ENCODE assay signal across 9 cellular contexts in genomic region chr11:27363576-27364115, GRCh38. TPM values are rescaled to one million over a fixed set of nuclear protein-coding genes. Genes with fewer than 3 reads are reported as not detected.
DNase-seq lines count a peak whose midpoint lies in the region; FAIRE-seq and TF ChIP-seq lines count a peak whose summit lies in the region.
"Had no signal": no experiment of that assay in that cellular context is flagged by ENCODE, and none has a peak within 500 bp of the region (broad histone marks: within the 10 kb centered on the region; RNA-seq: fewer than 3 reads in every experiment).

No MANE protein-coding gene starts in this region.

- FAIRE-seq in GM12891 (lab: Jason Lieb, UNC) (peak; percentile 45), HTR-8/SVneo (lab: Jason Lieb, UNC) (no peak), frontal cortex (lab: Jason Lieb, UNC) (no peak)
- FAIRE-seq: endometrium had no signal

- H3K27me3 ChIP-seq in esophagus squamous epithelium = no peaks in the 10 kb centered on the region

- no peak for TF ChIP-seq CTCF in RWPE1 (conservative IDR thresholded peaks at IDR 0.05; ENCODE audit: low read depth)
- TF ChIP-seq CTCF in esophagus squamous epithelium (IDR thresholded peaks at IDR 0.05) = no peak
- TF ChIP-seq CTCF in retinal pigment epithelial cell (conservative IDR thresholded peaks at IDR 0.05; ENCODE audit: low read depth, low read length) = no peak

- peak overlapping the region; percentile 73 to 89 (median 76) for H3K4me3 ChIP-seq in esophagus squamous epithelium
- peak overlapping the region; percentile 84 for H3K4me3 ChIP-seq in retinal pigment epithelial cell (ENCODE audit: low read length)

- TF ChIP-seq POLR2A in GM12891 (IDR thresholded peaks at IDR 0.05; ENCODE audit: low read depth, low read length) = no peak
- no peak for TF ChIP-seq POLR2A in esophagus squamous epithelium (IDR thresholded peaks at IDR 0.05)

- H3K27ac ChIP-seq in RWPE1 (peak overlapping the region; percentile 75), esophagus squamous epithelium (peak overlapping the region in 3 of 4 donors; percentile 65 to 66 (median 66))

- peaks cover 0 to 16% (median 0%) of the 10 kb centered on the region in 3 donors for H3K36me3 ChIP-seq in esophagus squamous epithelium

- 30 to 33% methylated on average over 13 of the region's 13 CpGs for WGBS in esophagus squamous epithelium, 2 donors

- DNase-seq in GM12891 (ENCODE audit: insufficient read length, low spot score) = no peak
- no peak for DNase-seq in RWPE1 (ENCODE audit: low spot score)
- DNase-seq in esophagus squamous epithelium (lab: John Stamatoyannopoulos, UW) = no peak
- DNase-seq in retinal pigment epithelial cell (ENCODE audit: low read depth) = no peak
- DNase-seq in HTR-8/SVneo (ENCODE audit: insufficient read length, low spot score) = no peak
- DNase-seq in frontal cortex (ENCODE audit: low spot score in 2 of 2) = no peak
- no peak for DNase-seq in SW 1271 (lab: John Stamatoyannopoulos, UW)
- no peak for DNase-seq in NCI-H1417 treated with DMSO at 0.1 percent for 48 hours (lab: John Stamatoyannopoulos, UW)

- H3K9me3 ChIP-seq in esophagus squamous epithelium = no peaks in the 10 kb centered on the region

- peaks cover 13 to 46% (median 14%) of the 10 kb centered on the region in 3 donors for H3K4me1 ChIP-seq in esophagus squamous epithelium

- POLR2A ChIA-PET in RWPE1 (lab: Yijun Ruan, JAX; ENCODE audit: low non-redundant PET) = no interaction called here

- CTCF ChIA-PET in RWPE1 (lab: Yijun Ruan, JAX) = interaction anchor here (0.8 kb wide), 1 partner anchor 117 kb away, joined by 4 read pairs; no protein-coding TSS in a partner anchor

- intact Hi-C loops in esophagus squamous epithelium (cut with DNase I) = no loop called here

TF ChIP-seq in GM12891, 5 proteins besides CTCF, POLR2A, EP300 and RAD21:
- TF ChIP-seq POU2F2 (IDR thresholded peaks at IDR 0.05; ENCODE audit: low read depth, low read length) = no peak
- no peak for TF ChIP-seq TAF1 (IDR thresholded peaks at IDR 0.05; ENCODE audit: low read depth, low read length)
- no peak for TF ChIP-seq SPI1 (IDR thresholded peaks at IDR 0.05; ENCODE audit: low read depth, low read length)
- TF ChIP-seq PAX5 (IDR thresholded peaks at IDR 0.05; ENCODE audit: insufficient read depth, low read length, severe bottlenecking) = no peak
- TF ChIP-seq POLR2AphosphoS5 (IDR thresholded peaks at IDR 0.05; ENCODE audit: low read depth, low read length) = no peak

RNA-seq across cellular contexts. Expression of gene CCDC34, which starts 0.6 kb away (rescaled TPM):
- polyA plus RNA-seq in GM12891 (2012; ENCODE audit: low read depth, missing spikeins) = 13.3 TPM
- total RNA-seq in esophagus squamous epithelium = 10 to 100 TPM in 1 of 4 donors, 1 to 10 TPM in 3; 1.3 to 10.4 (median 5.2) TPM
- 13.0 TPM for total RNA-seq in frontal cortex
